Comparison of ENCODE assay signal across 1 cellular context in genomic region chr3:184241447-184242296, GRCh38.
TF ChIP-seq lines count a peak whose summit lies in the region.

No MANE protein-coding gene starts in this region.

TF ChIP-seq in HepG2, 621 proteins besides CTCF, POLR2A, EP300 and RAD21 (continued from another document and continues in another):
- TF ChIP-seq ZBTB39 (CRISPR knock-in tag; IDR thresholded peaks at IDR 0.05) (no peak; the same call in none of the 2 replicates), PCBP1 (IDR thresholded peaks at IDR 0.05; ENCODE audit: borderline replicate concordance, low read depth, low read length) (no peak), ZNF7 (CRISPR knock-in tag; IDR thresholded peaks at IDR 0.05) (no peak), ZNF747 (CRISPR knock-in tag; IDR thresholded peaks at IDR 0.05; ENCODE audit: borderline replicate concordance) (peak; percentile 95; the same call in 1 of the 2 replicates), PRPF4 (IDR thresholded peaks at IDR 0.05; ENCODE audit: low read depth, low read length, poor library complexity, severe bottlenecking) (no peak), NFAT5 (CRISPR knock-in tag; IDR thresholded peaks at IDR 0.05) (no peak; the same call in 1 of the 2 replicates), POGZ (CRISPR knock-in tag; IDR thresholded peaks at IDR 0.05) (peak; percentile 74), ZFP1 (CRISPR knock-in tag; IDR thresholded peaks at IDR 0.05) (peak; percentile 59; the same call in 1 of the 2 replicates), MTERF4 (CRISPR knock-in tag; IDR thresholded peaks at IDR 0.05) (0 out of 2 replicates have a peak, but pooled peaks have one; percentile 0), YEATS4 (CRISPR knock-in tag; IDR thresholded peaks at IDR 0.05; ENCODE audit: borderline replicate concordance) (peak; percentile 80), ZNF704 (CRISPR knock-in tag; IDR thresholded peaks at IDR 0.05; ENCODE audit: borderline replicate concordance) (peak; percentile 93), DZIP1 (CRISPR knock-in tag; IDR thresholded peaks at IDR 0.05) (no peak), ZNF790 (CRISPR knock-in tag; IDR thresholded peaks at IDR 0.05; ENCODE audit: borderline replicate concordance) (no peak), U2AF1 (optimal IDR thresholded peaks at IDR 0.05; ENCODE audit: low read depth, low read length) (no peak), THAP9 (CRISPR knock-in tag; IDR thresholded peaks at IDR 0.05; ENCODE audit: borderline replicate concordance) (peak; percentile 70; the same call in 1 of the 2 replicates), IKZF4 (CRISPR knock-in tag; IDR thresholded peaks at IDR 0.05; ENCODE audit: borderline replicate concordance, low read depth, not compliant biosample characterization) (no peak), TP53 (CRISPR knock-in tag; conservative IDR thresholded peaks at IDR 0.05) (peak; percentile 91), ZNF570 (CRISPR knock-in tag; IDR thresholded peaks at IDR 0.05; ENCODE audit: borderline replicate concordance) (0 out of 2 replicates have a peak, but pooled peaks have one; percentile 39), ZNF432 (CRISPR knock-in tag; IDR thresholded peaks at IDR 0.05; ENCODE audit: borderline replicate concordance) (no peak), ZFP91 (CRISPR knock-in tag; IDR thresholded peaks at IDR 0.05; ENCODE audit: borderline replicate concordance) (peak; percentile 90), HINFP (CRISPR knock-in tag; IDR thresholded peaks at IDR 0.05; ENCODE audit: low read depth) (peak; percentile 93), NR0B2 (CRISPR knock-in tag; IDR thresholded peaks at IDR 0.05) (no peak; the same call in 1 of the 2 replicates), CENPBD1 (CRISPR knock-in tag; IDR thresholded peaks at IDR 0.05; ENCODE audit: borderline replicate concordance, low read depth) (no peak), NFIB (CRISPR knock-in tag; IDR thresholded peaks at IDR 0.05; ENCODE audit: borderline replicate concordance) (peak; percentile 76; the same call in 1 of the 2 replicates), ZSCAN22 (CRISPR knock-in tag; IDR thresholded peaks at IDR 0.05) (0 out of 2 replicates have a peak, but pooled peaks have one; percentile 41), TOE1 (CRISPR knock-in tag; IDR thresholded peaks at IDR 0.05) (0 out of 2 replicates have a peak, but pooled peaks have one; percentile 27), HNF4G (IDR thresholded peaks at IDR 0.05; ENCODE audit: borderline replicate concordance, low read depth, low read length) (0 out of 2 replicates have a peak, but pooled peaks have one; percentile 2), HNF4G (CRISPR knock-in tag; IDR thresholded peaks at IDR 0.05; ENCODE audit: borderline replicate concordance, low read depth) (peak; percentile 62; the same call in 1 of the 2 replicates), ARID2 (CRISPR knock-in tag; IDR thresholded peaks at IDR 0.05; ENCODE audit: borderline replicate concordance) (peak; percentile 42; the same call in 1 of the 2 replicates), FOXM1 (CRISPR knock-in tag; IDR thresholded peaks at IDR 0.05) (peak; percentile 27; the same call in 1 of the 2 replicates), ZBTB46 (CRISPR knock-in tag; IDR thresholded peaks at IDR 0.05; ENCODE audit: borderline replicate concordance) (peak; percentile 95), NFKB2 (CRISPR knock-in tag; IDR thresholded peaks at IDR 0.05; ENCODE audit: borderline replicate concordance) (peak; percentile 95), JUN (CRISPR knock-in tag; IDR thresholded peaks at IDR 0.05) (peak; percentile 34; the same call in 1 of the 2 replicates)
